2 cellular contexts compared by ENCODE assay signal in the genomic region with DNA sequence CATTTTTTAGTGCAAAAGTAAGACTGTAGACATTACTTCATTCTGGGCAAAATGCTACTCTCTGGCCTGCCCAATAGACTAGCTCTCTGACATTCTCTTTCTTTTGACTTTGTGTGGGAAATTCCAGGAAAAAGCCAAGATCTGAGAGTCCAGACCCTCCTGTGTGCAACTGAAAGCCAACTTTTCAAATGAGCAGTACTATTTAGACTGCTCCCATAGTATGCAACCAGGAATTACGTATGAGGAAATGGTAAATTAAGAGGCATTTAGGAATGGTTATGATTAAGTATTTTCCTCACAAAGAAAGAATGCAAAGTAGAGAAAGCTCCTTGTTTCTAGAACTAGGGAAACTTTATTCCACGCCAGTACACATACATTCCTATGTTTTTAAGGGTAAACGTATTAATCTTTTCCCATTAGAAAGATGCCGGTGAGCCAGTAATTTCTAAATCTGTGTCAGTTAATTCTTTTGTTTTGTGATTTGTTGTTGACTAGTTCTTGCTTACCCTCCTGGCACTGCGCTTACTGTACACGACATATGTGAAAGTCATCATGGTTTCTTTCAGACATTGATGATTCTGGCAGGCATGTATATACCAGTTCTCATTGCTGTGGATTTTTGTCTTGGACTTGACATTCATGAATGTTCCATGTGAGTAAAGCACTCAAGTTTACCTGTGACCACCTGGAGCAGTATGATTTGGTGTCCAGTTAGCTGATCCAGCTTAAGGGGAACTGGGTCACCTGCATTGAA.
TF ChIP-seq lines count a peak whose summit lies in the region.

No MANE protein-coding gene starts in this region.

TF ChIP-seq in IMR-90, 13 proteins besides CTCF, POLR2A, EP300 and RAD21 (continued from another document):
- TF ChIP-seq CHD1 (IDR thresholded peaks at IDR 0.05; ENCODE audit: low read depth, low read length), result no peak
- TF ChIP-seq CEBPB (IDR thresholded peaks at IDR 0.05; ENCODE audit: low read depth, low read length), result no peak
- TF ChIP-seq BHLHE40 (IDR thresholded peaks at IDR 0.05; ENCODE audit: low read depth, low read length), result no peak
- no peak for TF ChIP-seq RFX5 (IDR thresholded peaks at IDR 0.05; ENCODE audit: low read depth, low read length)
- no peak for TF ChIP-seq ELK1 (IDR thresholded peaks at IDR 0.05; ENCODE audit: borderline replicate concordance, low read depth, low read length)
- TF ChIP-seq SMC3 (IDR thresholded peaks at IDR 0.05; ENCODE audit: low read depth, low read length), result no peak
- TF ChIP-seq NFE2L2 (IDR thresholded peaks at IDR 0.05; ENCODE audit: low read depth, low read length), result no peak

TF ChIP-seq in liver, 16 proteins besides CTCF, POLR2A, EP300 and RAD21 (continued from another document):
- TF ChIP-seq FOXA2 (IDR thresholded peaks at IDR 0.05) (no peak), REST (IDR thresholded peaks at IDR 0.05) (no peak), NR2F2 (IDR thresholded peaks at IDR 0.05) (no peak), ZBTB33 (IDR thresholded peaks at IDR 0.05) (no peak), MAX (IDR thresholded peaks at IDR 0.05) (no peak)
